ENCODE assay signal across 1 cellular context in genomic region chr10:46091834-46092522, GRCh38.
TF ChIP-seq lines count a peak whose summit lies in the region.

No MANE protein-coding gene starts in this region.

TF ChIP-seq in H1, 55 proteins besides CTCF, POLR2A, EP300 and RAD21 (continued from another document):
- TF ChIP-seq RBBP5 (IDR thresholded peaks at IDR 0.05; ENCODE audit: borderline replicate concordance, low read depth, low read length): no peak
- TF ChIP-seq POU5F1 (IDR thresholded peaks at IDR 0.05; ENCODE audit: low read depth, low read length): no peak
- no peak for TF ChIP-seq SIRT6 (IDR thresholded peaks at IDR 0.05; ENCODE audit: low read length)
- no peak for TF ChIP-seq CHD7 (IDR thresholded peaks at IDR 0.05; ENCODE audit: insufficient replicate concordance, low read length)
- no peak for TF ChIP-seq FOSL1 (IDR thresholded peaks at IDR 0.05; ENCODE audit: insufficient read depth, low read depth, low read length)
